8 cellular contexts compared by ENCODE assay signal in genomic region chr17:28643979-28644781, GRCh38. TPM values are rescaled to one million over a fixed set of nuclear protein-coding genes. Genes with fewer than 3 reads are reported as not detected.
DNase-seq lines count a peak whose midpoint lies in the region; ATAC-seq and TF ChIP-seq lines count a peak whose summit lies in the region.

No MANE protein-coding gene starts in this region.

- peak overlapping the region; percentile 93 for H3K4me2 ChIP-seq in GM23338

- TF ChIP-seq CTCF in GM23338 (conservative IDR thresholded peaks at IDR 0.05; ENCODE audit: low read depth in 2 of 2) = peak; percentile 43 to 54

- H3F3A ChIP-seq in GM23338 (replicated peaks; ENCODE audit: low read depth) = peaks cover 19% of the 10 kb centered on the region; the same call in 1 of the 2 replicates

- peaks cover 22% of the 10 kb centered on the region for H3K4me1 Mint-ChIP-seq in GM23338
- peaks cover 42% of the 10 kb centered on the region for H3K4me1 Mint-ChIP-seq in activated CD4-positive, alpha-beta memory T cell treated with anti-CD3 and anti-CD28 coated beads, Interleukin-2, amount 10 ng/mL, durations not matched to agents 7 days and 5 days

- H3K27me3 Mint-ChIP-seq in GM23338 (ENCODE audit: insufficient read depth, low read depth, poor library complexity) = peaks cover 9% of the 10 kb centered on the region
- H3K27me3 Mint-ChIP-seq in activated CD4-positive, alpha-beta memory T cell treated with anti-CD3 and anti-CD28 coated beads, Interleukin-2, amount 10 ng/mL, durations not matched to agents 7 days and 5 days = no peaks in the 10 kb centered on the region

- H3K4me1 ChIP-seq in ES-I3 (ENCODE audit: insufficient read depth, low read length) (no peaks in the 10 kb centered on the region; the same call in 1 of the 2 replicates), GM23338 (ENCODE audit: insufficient read depth) (peaks cover 11% of the 10 kb centered on the region; the same call in 1 of the 2 replicates), mucosa of rectum (ENCODE audit: control insufficient read depth in 2 of 2, insufficient read depth in 2 of 2, low read length in 2 of 2) (peaks cover 27 to 33% of the 10 kb centered on the region in 2 donors)

- ATAC-seq in GM23338 (peak; percentile 13), esophagus mucosa (peak; percentile 8), GM19463 (IDR thresholded peaks at IDR 0.05; ENCODE audit: unreplicated experiment) (no peak)

- H3K4me3 Mint-ChIP-seq in GM23338 = peak overlapping the region; percentile 91
- peak overlapping the region; percentile 93 for H3K4me3 Mint-ChIP-seq in activated CD4-positive, alpha-beta memory T cell treated with anti-CD3 and anti-CD28 coated beads, Interleukin-2, amount 10 ng/mL, durations not matched to agents 7 days and 5 days

- H3K9me3 ChIP-seq in ES-I3 (ENCODE audit: control insufficient read depth, insufficient read depth, low read length) (no peaks in the 10 kb centered on the region), mucosa of rectum (ENCODE audit: control insufficient read depth in 2 of 2, low read length in 2 of 2) (no peaks in the 10 kb centered on the region)

- peaks cover 71% of the 10 kb centered on the region for H3K36me3 Mint-ChIP-seq in GM23338 (ENCODE audit: low read depth)
- peaks cover 68% of the 10 kb centered on the region for H3K36me3 Mint-ChIP-seq in activated CD4-positive, alpha-beta memory T cell treated with anti-CD3 and anti-CD28 coated beads, Interleukin-2, amount 10 ng/mL, durations not matched to agents 7 days and 5 days (ENCODE audit: low read depth)

- DNase-seq in GM23338 (ENCODE audit: low spot score) (peak; percentile 79), NCI-H2227 treated with DMSO at 0.1 percent for 48 hours (lab: John Stamatoyannopoulos, UW) (peak; percentile 1), ureter (ENCODE audit: low spot score) (peak; percentile 59)
- peak; percentile 54 for DNase-seq in activated CD4-positive, alpha-beta memory T cell treated with anti-CD3 and anti-CD28 coated beads, Interleukin-2, amount 10 ng/mL, durations not matched to agents 7 days and 5 days

- peak overlapping the region; percentile 86; the same call in 1 of the 2 replicates for H2AFZ ChIP-seq in GM23338

- H3K4me3 ChIP-seq in GM23338 = peak overlapping the region; percentile 94
- H3K4me3 ChIP-seq in mucosa of rectum (ENCODE audit: low read length in 2 of 2) = peak overlapping the region; percentile 83 to 94

- H3K9ac ChIP-seq in ES-I3 (ENCODE audit: low read depth, low read length) (peak overlapping the region; percentile 91), mucosa of rectum (ENCODE audit: low read depth in 1 of 2, low read length in 2 of 2) (peak overlapping the region; percentile 90 to 96)

- no peaks in the 10 kb centered on the region for H3K9me2 ChIP-seq in GM23338 (ENCODE audit: insufficient read depth)

- H3K27me3 ChIP-seq in GM23338 (ENCODE audit: insufficient read depth) = no peaks in the 10 kb centered on the region
- no peaks in the 10 kb centered on the region for H3K27me3 ChIP-seq in mucosa of rectum (ENCODE audit: control insufficient read depth in 2 of 2, insufficient read depth in 2 of 2, low read length in 2 of 2)

- POLR2A ChIA-PET in activated CD4-positive, alpha-beta memory T cell treated with anti-CD3 and anti-CD28 coated beads, Interleukin-2, amount 10 ng/mL, durations not matched to agents 7 days and 5 days (lab: Charles Lee) = interaction anchor here (0.7 to 7.6 kb wide), 21 partner anchors 10 to 648 kb away, joined by 3 to 115 read pairs (median 4); partner anchors contain the start of genes ALDOC, FLOT2, NEK8 and PIGS

- H3K27ac Mint-ChIP-seq in GM23338 = peak overlapping the region; percentile 90
- H3K27ac Mint-ChIP-seq in activated CD4-positive, alpha-beta memory T cell treated with anti-CD3 and anti-CD28 coated beads, Interleukin-2, amount 10 ng/mL, durations not matched to agents 7 days and 5 days = peak overlapping the region; percentile 86

- peaks cover 35% of the 10 kb centered on the region for H3K79me2 ChIP-seq in GM23338 (replicated peaks; ENCODE audit: insufficient read depth)

- H3K9me3 Mint-ChIP-seq in GM23338 = no peaks in the 10 kb centered on the region
- H3K9me3 Mint-ChIP-seq in activated CD4-positive, alpha-beta memory T cell treated with anti-CD3 and anti-CD28 coated beads, Interleukin-2, amount 10 ng/mL, durations not matched to agents 7 days and 5 days = no peaks in the 10 kb centered on the region

- H3K36me3 ChIP-seq in ES-I3 (ENCODE audit: insufficient read depth, low read length) (peaks cover 41% of the 10 kb centered on the region), GM23338 (ENCODE audit: insufficient read depth) (peaks cover 39% of the 10 kb centered on the region), mucosa of rectum (ENCODE audit: control insufficient read depth in 2 of 2, insufficient read depth in 2 of 2, low read length in 2 of 2) (peaks cover 38 to 41% of the 10 kb centered on the region in 2 donors)

- H3K27ac ChIP-seq in GM23338 (ENCODE audit: low read depth) (peak overlapping the region; percentile 13), mucosa of rectum (ENCODE audit: low read depth in 2 of 2, low read length in 2 of 2) (peak overlapping the region; percentile 73 to 98)

- CTCF ChIA-PET in activated CD4-positive, alpha-beta memory T cell treated with anti-CD3 and anti-CD28 coated beads, Interleukin-2, amount 10 ng/mL, durations not matched to agents 7 days and 5 days (lab: Charles Lee) = interaction anchor here (0.6 to 5.1 kb wide), 19 partner anchors 8 to 108 kb away, joined by 3 to 80 read pairs (median 4); partner anchors contain the start of genes ALDOC, NEK8, PIGS and RPL23A

- H4K20me1 ChIP-seq in GM23338 (replicated peaks; ENCODE audit: insufficient read depth) = peaks cover 29% of the 10 kb centered on the region

TF ChIP-seq in GM23338, 12 proteins besides CTCF, POLR2A, EP300 and RAD21 (continues in another document):
- TF ChIP-seq POLR2AphosphoS5 (IDR thresholded peaks at IDR 0.05; ENCODE audit: low read depth) = no peak
- TF ChIP-seq ZNF331 (CRISPR knock-in tag; IDR thresholded peaks at IDR 0.05; ENCODE audit: low read depth) = no peak
- TF ChIP-seq NANOG (IDR thresholded peaks at IDR 0.05; ENCODE audit: borderline replicate concordance) = no peak
- TF ChIP-seq EZH2phosphoT487 (IDR thresholded peaks at IDR 0.05; ENCODE audit: unreplicated experiment) = no peak
- TF ChIP-seq CREB1 (CRISPR knock-in tag; IDR thresholded peaks at IDR 0.05; ENCODE audit: low read depth) = no peak
- no peak for TF ChIP-seq REST (IDR thresholded peaks at IDR 0.05; ENCODE audit: unreplicated experiment)
- TF ChIP-seq JUNB (IDR thresholded peaks at IDR 0.05; ENCODE audit: unreplicated experiment) = no peak

RNA-seq across cellular contexts. Expression of gene BLTP2, which starts 0.8 kb away (rescaled TPM):
- 166 and 176 TPM in 2 replicates for total RNA-seq in GM23338 (2014; rRNA removed; shearing (Covaris generic))
- 58.6 and 71.0 TPM in 2 replicates for polyA plus RNA-seq in GM23338 (2016; fragmentation: Nextera tagmentation; extraction: Ambion mirVana)
- 100 to 1,000 TPM; 120 to 128 TPM for total RNA-seq in activated CD4-positive, alpha-beta memory T cell treated with anti-CD3 and anti-CD28 coated beads, Interleukin-2, amount 10 ng/mL, durations not matched to agents 7 days and 5 days
- total RNA-seq in esophagus mucosa (67.9 TPM), ureter (210 TPM)

RNA-seq across cellular contexts. Expression of gene SDF2, which starts 17.5 kb away (rescaled TPM):
- 32.5 and 40.6 TPM in 2 replicates for total RNA-seq in GM23338 (2014; rRNA removed; shearing (Covaris generic))
- polyA plus RNA-seq in GM23338 (2016; fragmentation: Nextera tagmentation; extraction: Ambion mirVana) = 40.9 and 54.6 TPM in 2 replicates
- 10 to 100 TPM; 49.0 to 52.9 TPM for total RNA-seq in activated CD4-positive, alpha-beta memory T cell treated with anti-CD3 and anti-CD28 coated beads, Interleukin-2, amount 10 ng/mL, durations not matched to agents 7 days and 5 days
- total RNA-seq in esophagus mucosa (29.0 TPM), ureter (49.2 TPM)

RNA-seq across cellular contexts. Expression of gene SUPT6H, which starts 17.8 kb away (rescaled TPM):
- total RNA-seq in GM23338 (2014; rRNA removed; shearing (Covaris generic)) = 47.1 and 70.7 TPM in 2 replicates
- 17.8 and 22.2 TPM in 2 replicates for polyA plus RNA-seq in GM23338 (2016; fragmentation: Nextera tagmentation; extraction: Ambion mirVana)
- 10 to 100 TPM; 60.7 to 65.8 TPM for total RNA-seq in activated CD4-positive, alpha-beta memory T cell treated with anti-CD3 and anti-CD28 coated beads, Interleukin-2, amount 10 ng/mL, durations not matched to agents 7 days and 5 days
- total RNA-seq in esophagus mucosa = 31.8 TPM
- total RNA-seq in ureter = 96.9 TPM

RNA-seq across cellular contexts. Expression of gene RSKR, which starts 30.2 kb away (rescaled TPM):
- total RNA-seq in GM23338 (2014; rRNA removed; shearing (Covaris generic)) = 38.8 and 41.4 TPM in 2 replicates
- 4.7 and 7.5 TPM in 2 replicates for polyA plus RNA-seq in GM23338 (2016; fragmentation: Nextera tagmentation; extraction: Ambion mirVana)
- 10 to 100 TPM; 15.5 to 19.7 TPM for total RNA-seq in activated CD4-positive, alpha-beta memory T cell treated with anti-CD3 and anti-CD28 coated beads, Interleukin-2, amount 10 ng/mL, durations not matched to agents 7 days and 5 days
- total RNA-seq in esophagus mucosa (4.2 TPM), ureter (27.5 TPM)

RNA-seq across cellular contexts. Expression of gene SPAG5, which starts 45.4 kb away (rescaled TPM):
- total RNA-seq in GM23338 (2014; rRNA removed; shearing (Covaris generic)) = 87.3 and 99.6 TPM in 2 replicates
- polyA plus RNA-seq in GM23338 (2016; fragmentation: Nextera tagmentation; extraction: Ambion mirVana) = 99.3 and 104 TPM in 2 replicates
- 100 to 1,000 TPM; 125 to 127 TPM for total RNA-seq in activated CD4-positive, alpha-beta memory T cell treated with anti-CD3 and anti-CD28 coated beads, Interleukin-2, amount 10 ng/mL, durations not matched to agents 7 days and 5 days
- total RNA-seq in esophagus mucosa (24.3 TPM), ureter (8.5 TPM)

Comparison
In these comparisons a context has a peak if more than half of its experiments do, and no peak if none do; other contexts are left out.
1. DNase-seq: peak in every context shown above with its lines; median percentile 79 in GM23338; 59 in ureter; 54 in activated CD4-positive, alpha-beta memory T cell treated with anti-CD3 and anti-CD28 coated beads, Interleukin-2, amount 10 ng/mL, durations not matched to agents 7 days and 5 days; 1 in NCI-H2227 treated with DMSO at 0.1 percent for 48 hours.